Comparison of ENCODE assay signal across 18 cellular contexts in the genomic region with DNA sequence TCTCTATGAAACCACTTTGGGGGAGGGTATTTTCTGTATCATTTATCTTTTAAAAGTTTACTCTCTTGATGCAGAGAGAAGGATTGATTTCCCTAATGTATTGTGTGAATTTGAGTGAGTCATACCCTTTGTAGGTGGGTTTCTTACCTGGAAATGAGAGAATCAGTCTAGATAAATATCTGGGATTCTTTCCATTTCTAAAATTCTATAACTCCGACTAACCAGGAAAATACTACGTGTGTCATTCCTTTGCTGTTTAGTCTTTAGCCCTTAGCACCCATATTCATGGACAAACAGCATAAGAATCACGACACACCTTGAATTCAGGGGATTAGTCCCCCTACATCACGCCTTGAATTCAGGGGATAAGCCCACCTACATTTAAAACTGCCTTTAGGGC.
"Had no signal": no experiment of that assay in that cellular context is flagged by ENCODE, and none has a peak within 500 bp of the region (broad histone marks: within the 10 kb centered on the region; RNA-seq: fewer than 3 reads in every experiment).

No MANE protein-coding gene starts in this region.

- H3K9me3 Mint-ChIP-seq: activated CD4-positive, alpha-beta memory T cell treated with anti-CD3 and anti-CD28 coated beads for 36 hours; activated naive CD4-positive, alpha-beta T cell treated with anti-CD3 and anti-CD28 coated beads for 36 hours; dendritic cell treated with granulocyte-macrophage colony-stimulating factor and Interleukin-4, amounts not matched to agents 40 ng/mL and 50 ng/mL, for 4 days; naive thymus-derived CD4-positive, alpha-beta T cell had no signal

- H3K9me3 ChIP-seq: body of pancreas, testis had no signal

- H3K27ac ChIP-seq: body of pancreas, cardiac muscle cell, testis had no signal

- H3K4me1 Mint-ChIP-seq: neural crest cell had no signal

- H3K27ac Mint-ChIP-seq: activated CD4-positive, alpha-beta memory T cell treated with anti-CD3 and anti-CD28 coated beads for 36 hours; activated naive CD4-positive, alpha-beta T cell treated with anti-CD3 and anti-CD28 coated beads for 36 hours; dendritic cell treated with granulocyte-macrophage colony-stimulating factor and Interleukin-4, amounts not matched to agents 40 ng/mL and 50 ng/mL, for 4 days; naive thymus-derived CD4-positive, alpha-beta T cell; stimulated activated naive B cell treated with anti-CD40 and anti-IgM and Interleukin-4, amounts not matched to agents 10 μg/mL and 1 μg/mL and 100 μg/mL, for 72 hours had no signal

- H3K27me3 ChIP-seq: body of pancreas, testis had no signal

- H3K4me3 Mint-ChIP-seq: activated CD4-positive, alpha-beta memory T cell treated with anti-CD3 and anti-CD28 coated beads for 36 hours; activated naive CD4-positive, alpha-beta T cell treated with anti-CD3 and anti-CD28 coated beads for 36 hours; dendritic cell treated with granulocyte-macrophage colony-stimulating factor and Interleukin-4, amounts not matched to agents 40 ng/mL and 50 ng/mL, for 4 days; naive thymus-derived CD4-positive, alpha-beta T cell; neural crest cell; stimulated activated naive B cell treated with anti-CD40 and anti-IgM and Interleukin-4, amounts not matched to agents 10 μg/mL and 1 μg/mL and 100 μg/mL, for 72 hours had no signal

- H3K36me3 Mint-ChIP-seq: activated CD4-positive, alpha-beta memory T cell treated with anti-CD3 and anti-CD28 coated beads for 36 hours; naive thymus-derived CD4-positive, alpha-beta T cell; stimulated activated naive B cell treated with anti-CD40 and anti-IgM and Interleukin-4, amounts not matched to agents 10 μg/mL and 1 μg/mL and 100 μg/mL, for 72 hours had no signal

- H3K36me3 ChIP-seq: cardiac muscle cell had no signal

- H3K4me3 ChIP-seq: body of pancreas, cardiac muscle cell, testis had no signal

- H3K4me1 ChIP-seq: body of pancreas, testis had no signal

- DNase-seq: activated CD4-positive, alpha-beta memory T cell treated with anti-CD3 and anti-CD28 coated beads for 36 hours; activated CD4-positive, alpha-beta T cell treated with anti-CD3 and anti-CD28 coated beads for 48 hours; activated naive CD4-positive, alpha-beta T cell treated with anti-CD3 and anti-CD28 coated beads for 36 hours; activated T-cell treated with anti-CD3 and anti-CD28 coated beads, Interleukin-2, amount 50 U/mL, for 48 hours; amygdala; body of pancreas; effector CD4-positive, alpha-beta T cell; foreskin melanocyte; kidney glomerular epithelial cell; naive thymus-derived CD4-positive, alpha-beta T cell; posterior cingulate gyrus; small intestine; stimulated activated naive B cell treated with anti-CD40 and anti-IgM and Interleukin-4, amounts not matched to agents 10 μg/mL and 1 μg/mL and 100 μg/mL, for 72 hours; testis had no signal

- ATAC-seq: body of pancreas; naive thymus-derived CD4-positive, alpha-beta T cell; sciatic nerve; stimulated activated naive B cell treated with anti-CD40 and anti-IgM and Interleukin-4, amounts not matched to agents 10 μg/mL and 1 μg/mL and 100 μg/mL, for 72 hours had no signal

- H3K27me3 Mint-ChIP-seq: activated CD4-positive, alpha-beta memory T cell treated with anti-CD3 and anti-CD28 coated beads for 36 hours had no signal
